In genomic region chr1:23555949-23556640, GRCh38 we compare ENCODE assay signal across 8 cellular contexts. TPM values are rescaled to one million over a fixed set of nuclear protein-coding genes. Genes with fewer than 3 reads are reported as not detected.
DNase-seq lines count a peak whose midpoint lies in the region; ATAC-seq and TF ChIP-seq lines count a peak whose summit lies in the region.

No MANE protein-coding gene starts in this region.

- H3K27ac ChIP-seq in heart right ventricle (peak overlapping the region; percentile 90 to 99 (median 95)), skin epidermis (peak overlapping the region in 19 of 21 experiments; percentile 13 to 99 (median 89))

- DNase-seq in heart right ventricle = no peak
- no peak for DNase-seq in left ventricle myocardium superior
- DNase-seq in activated CD8-positive, alpha-beta T cell treated with anti-CD3 and anti-CD28 coated beads for 36 hours = no peak
- peak; percentile 98 for DNase-seq in iPS DF 19.7 (ENCODE audit: low read depth, low spot score)
- DNase-seq in GM10266 (ENCODE audit: extremely low spot score) = no peak

- peak overlapping the region; percentile 62 to 97 (median 82) for H3K4me3 ChIP-seq in heart right ventricle
- peak overlapping the region in 4 of 7 experiments; percentile 48 to 82 (median 63) for H3K4me3 ChIP-seq in skin epidermis

- H3K27ac Mint-ChIP-seq in activated CD8-positive, alpha-beta T cell treated with anti-CD3 and anti-CD28 coated beads for 36 hours = peak overlapping the region; percentile 80

- POLR2A ChIA-PET in activated CD8-positive, alpha-beta T cell treated with anti-CD3 and anti-CD28 coated beads for 36 hours (lab: Charles Lee) = interaction anchor here (0.8 to 4.2 kb wide), 14 partner anchors 13 to 142 kb away, joined by 3 to 43 read pairs (median 8); partner anchors contain the start of genes E2F2 and RPL11

- no peaks in the 10 kb centered on the region for H3K9me3 Mint-ChIP-seq in activated CD8-positive, alpha-beta T cell treated with anti-CD3 and anti-CD28 coated beads for 36 hours

- WGBS in heart right ventricle, 2 donors = 27 to 37% methylated on average over 9 of the region's 9 CpGs

- CTCF ChIA-PET in activated CD8-positive, alpha-beta T cell treated with anti-CD3 and anti-CD28 coated beads for 36 hours (lab: Charles Lee) = interaction anchor here (0.8 to 19.3 kb wide), 17 partner anchors 9 to 108 kb away, joined by 3 to 927 read pairs (median 4); no protein-coding TSS in a partner anchor

- intact Hi-C loops in heart right ventricle (cut with DNase I) (loop anchor here in 2 of 10 donors (10.0 kb wide), 1 partner anchor 189 kb away; the partner anchor contains the start of gene ELOA (in 2 of the 2)), left ventricle myocardium superior (cut with micrococcal nuclease) (no loop called here)
- intact Hi-C loops in activated CD8-positive, alpha-beta T cell treated with anti-CD3 and anti-CD28 coated beads for 36 hours (cut with micrococcal nuclease) = loop anchor here (5.0 kb wide), 1 partner anchor 36 kb away; no protein-coding TSS in a partner anchor

- peaks cover 0 to 20% (median 6%) of the 10 kb centered on the region in 9 donors for H3K36me3 ChIP-seq in heart right ventricle

- peaks cover 9 to 62% (median 51%) of the 10 kb centered on the region in 9 donors for H3K4me1 ChIP-seq in heart right ventricle

- H3K9me3 ChIP-seq in heart right ventricle = no peaks in the 10 kb centered on the region

- H3K27me3 Mint-ChIP-seq in activated CD8-positive, alpha-beta T cell treated with anti-CD3 and anti-CD28 coated beads for 36 hours = no peaks in the 10 kb centered on the region

- H3K4me1 Mint-ChIP-seq in activated CD8-positive, alpha-beta T cell treated with anti-CD3 and anti-CD28 coated beads for 36 hours (ENCODE audit: low read depth) = peaks cover 55% of the 10 kb centered on the region

- TF ChIP-seq CTCF in heart right ventricle (IDR thresholded peaks at IDR 0.05) (no peak), GM10266 (IDR thresholded peaks at IDR 0.05; ENCODE audit: control insufficient read depth, insufficient read depth, low read depth, missing control alignments) (no peak)
- no peak for TF ChIP-seq CTCF in activated CD8-positive, alpha-beta T cell treated with anti-CD3 and anti-CD28 coated beads for 36 hours (IDR thresholded peaks at IDR 0.05)

- peak overlapping the region; percentile 89 for H3K4me3 Mint-ChIP-seq in activated CD8-positive, alpha-beta T cell treated with anti-CD3 and anti-CD28 coated beads for 36 hours

- peaks cover 0 to 22% (median 0%) of the 10 kb centered on the region in 7 donors for H3K27me3 ChIP-seq in heart right ventricle

- peak in 2 of 8 donors; percentile 1 to 2 for ATAC-seq in heart right ventricle
- ATAC-seq in left ventricle myocardium superior = no peak
- ATAC-seq in activated CD8-positive, alpha-beta T cell treated with anti-CD3 and anti-CD28 coated beads for 36 hours = no peak
- ATAC-seq in GM18498 (IDR thresholded peaks at IDR 0.05; ENCODE audit: unreplicated experiment) = no peak
- ATAC-seq in HG02840 (IDR thresholded peaks at IDR 0.05; ENCODE audit: low FRiP score, unreplicated experiment) = no peak

- peaks cover 28% of the 10 kb centered on the region for H3K36me3 Mint-ChIP-seq in activated CD8-positive, alpha-beta T cell treated with anti-CD3 and anti-CD28 coated beads for 36 hours (ENCODE audit: low read depth)

RNA-seq across cellular contexts. Expression of gene ID3, which starts 3.2 kb away (rescaled TPM):
- 100 to 1,000 TPM in 3 of 10 donors, 10 to 100 TPM in 7; 44.7 to 148 (median 83.4) TPM for total RNA-seq in heart right ventricle
- polyA plus RNA-seq in heart right ventricle = 100 to 1,000 TPM in 1 of 2 donors, 10 to 100 TPM in 1; 73.6 to 217 TPM
- 82.4 TPM for total RNA-seq in left ventricle myocardium superior
- 10 to 100 TPM; 70.4 to 74.3 TPM for total RNA-seq in activated CD8-positive, alpha-beta T cell treated with anti-CD3 and anti-CD28 coated beads for 36 hours

RNA-seq across cellular contexts. Expression of gene E2F2, which starts 25.1 kb away (rescaled TPM):
- total RNA-seq in heart right ventricle = 1 to 10 TPM in 1 of 10 donors, under 1 TPM in 8, not detected in 1; 0.04 to 2.3 (median 0.17) TPM
- under 1 TPM in 1 of 2 donors, not detected in 1; 0.06 TPM for polyA plus RNA-seq in heart right ventricle
- total RNA-seq in left ventricle myocardium superior = 0.35 TPM
- total RNA-seq in activated CD8-positive, alpha-beta T cell treated with anti-CD3 and anti-CD28 coated beads for 36 hours = 10 to 100 TPM; 23.7 to 25.3 TPM

Comparison
In these comparisons a context has a peak if more than half of its experiments do, and no peak if none do; other contexts are left out.
1. RNA of gene E2F2, which starts 25.1 kb away (total RNA-seq): 23.7 to 25.3 TPM in activated CD8-positive, alpha-beta T cell treated with anti-CD3 and anti-CD28 coated beads for 36 hours; 0.35 TPM in left ventricle myocardium superior (single experiment) and 0.04 to 2.3 TPM in heart right ventricle; every median in the first group is over 4 times any median in the second.